Comparison of ENCODE assay signal across 35 cellular contexts in the genomic region with DNA sequence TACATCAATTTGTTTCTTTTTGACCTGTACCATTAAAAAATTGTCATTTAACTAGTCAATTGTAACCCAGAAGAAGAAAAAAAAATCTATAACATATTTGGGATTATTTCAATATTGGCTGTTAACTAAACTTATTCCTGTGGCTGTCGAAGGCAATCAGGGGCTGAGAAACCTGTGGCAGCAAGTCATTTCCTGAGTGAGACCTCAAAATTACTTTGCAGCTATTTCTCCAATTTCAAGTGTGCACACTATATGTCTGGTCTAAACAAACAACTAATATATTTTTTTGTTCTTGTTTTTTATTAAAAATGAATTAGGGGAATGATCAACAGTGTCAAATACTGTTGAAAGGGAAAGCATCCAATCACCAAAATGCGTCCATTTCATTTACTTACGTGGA.
"Had no signal": no experiment of that assay in that cellular context is flagged by ENCODE, and none has a peak within 500 bp of the region (broad histone marks: within the 10 kb centered on the region; RNA-seq: fewer than 3 reads in every experiment).

No MANE protein-coding gene starts in this region.

- H3K4me2 ChIP-seq: KMS-11 had no signal

- H3K36me3 ChIP-seq: MG63 had no signal

- DNase-seq: Karpas-422, Kasumi-1, KG1, MG63, MM.1S, MV-4-11, NCI-H1048, NCI-H1092, NCI-H1092 treated with DMSO at 0.1 percent for 48 hours, NCI-H1105, NCI-H1105 treated with DMSO at 0.1 percent for 48 hours, NCI-H1417, NCI-H1417 treated with DMSO at 0.1 percent for 48 hours, NCI-H1436, NCI-H1436 treated with DMSO at 0.1 percent for 48 hours, NCI-H146, NCI-H1694, NCI-H1694 treated with DMSO at 0.1 percent for 48 hours, NCI-H187, NCI-H187 treated with DMSO at 0.1 percent for 48 hours, NCI-H1930, NCI-H2029, NCI-H2029 treated with DMSO at 0.1 percent for 48 hours, NCI-H2081, NCI-H2081 treated with DMSO at 0.1 percent for 48 hours, NCI-H2107, NCI-H2171, NCI-H2171 treated with DMSO at 0.1 percent for 48 hours, NCI-H2227 treated with DMSO at 0.1 percent for 48 hours, NCI-H226, NCI-H345, NCI-H446, NCI-H446 treated with DMSO at 0.1 percent for 48 hours, NCI-H510A had no signal

- H3K4me3 ChIP-seq: MG63 had no signal

- H3K9ac ChIP-seq: KMS-11 had no signal

- H3K27ac ChIP-seq: KMS-11 had no signal

- H3K9me3 ChIP-seq: MG63 had no signal

- H3K27me3 ChIP-seq: MG63 had no signal
